Comparison of ENCODE assay signal across 22 cellular contexts in the genomic region with DNA sequence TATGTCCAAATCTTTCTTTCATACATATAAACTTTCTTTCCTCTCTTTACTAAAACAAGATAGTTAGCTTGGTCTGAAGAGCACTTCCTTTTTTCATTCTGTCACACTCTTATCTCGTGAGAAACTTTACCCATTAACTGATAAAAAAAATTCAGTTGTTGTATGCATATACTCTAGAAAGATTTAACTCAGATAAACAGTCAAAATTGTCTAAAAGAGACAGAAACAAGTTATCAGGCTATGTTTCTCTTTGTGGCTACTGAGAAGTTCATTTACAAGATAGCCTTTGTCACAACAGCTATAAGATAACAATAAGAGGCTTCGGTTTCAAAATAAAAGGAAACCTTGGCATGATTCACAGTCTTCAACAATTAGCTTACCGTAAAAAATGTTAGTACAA.
"Had no signal": no experiment of that assay in that cellular context is flagged by ENCODE, and none has a peak within 500 bp of the region (broad histone marks: within the 10 kb centered on the region; RNA-seq: fewer than 3 reads in every experiment).

No MANE protein-coding gene starts in this region.

- DNase-seq: effector memory CD8-positive, alpha-beta T cell; esophagus squamous epithelium; foreskin fibroblast; immature natural killer cell; left cardiac atrium; left ventricle myocardium inferior; lower lobe of right lung; midbrain; naive B cell; posterior cingulate gyrus; sigmoid colon; stimulated activated CD4-positive, alpha-beta T cell treated with anti-CD3 and anti-CD28 coated beads, Interleukin-2, amount 100 ng/mL, for 24 hours; stimulated activated CD4-positive, alpha-beta T cell treated with anti-CD3 and anti-CD28 coated beads, Interleukin-4, amount 100 ng/mL, for 4 hours; stimulated activated naive B cell treated with anti-CD40 and anti-IgM and Interleukin-4, amounts not matched to agents 10 μg/mL and 1 μg/mL and 100 μg/mL, for 72 hours; stomach; substantia nigra; trophoblast cell had no signal

- H3K4me1 Mint-ChIP-seq: memory B cell, neural crest cell had no signal

- H3K27me3 ChIP-seq: right atrium auricular region, sigmoid colon had no signal

- H3K27ac Mint-ChIP-seq: dendritic cell treated with granulocyte-macrophage colony-stimulating factor and Interleukin-4, amounts not matched to agents 40 ng/mL and 50 ng/mL, for 4 days; effector memory CD8-positive, alpha-beta T cell; memory B cell; naive B cell; stimulated activated naive B cell treated with anti-CD40 and anti-IgM and Interleukin-4, amounts not matched to agents 10 μg/mL and 1 μg/mL and 100 μg/mL, for 72 hours had no signal

- H3K36me3 Mint-ChIP-seq: immature natural killer cell; memory B cell; naive B cell; stimulated activated naive B cell treated with anti-CD40 and anti-IgM and Interleukin-4, amounts not matched to agents 10 μg/mL and 1 μg/mL and 100 μg/mL, for 72 hours had no signal

- H3K36me3 ChIP-seq: esophagus squamous epithelium, left ventricle myocardium inferior, lower lobe of right lung, right atrium auricular region, sigmoid colon, stomach had no signal

- H3K4me3 Mint-ChIP-seq: dendritic cell treated with granulocyte-macrophage colony-stimulating factor and Interleukin-4, amounts not matched to agents 40 ng/mL and 50 ng/mL, for 4 days; effector memory CD8-positive, alpha-beta T cell; memory B cell; naive B cell; neural crest cell; stimulated activated naive B cell treated with anti-CD40 and anti-IgM and Interleukin-4, amounts not matched to agents 10 μg/mL and 1 μg/mL and 100 μg/mL, for 72 hours had no signal

- H3K27ac ChIP-seq: esophagus squamous epithelium, left ventricle myocardium inferior, lower lobe of right lung, right atrium auricular region, sigmoid colon, skin epidermis, stomach had no signal

- H3K9me3 Mint-ChIP-seq: dendritic cell treated with granulocyte-macrophage colony-stimulating factor and Interleukin-4, amounts not matched to agents 40 ng/mL and 50 ng/mL, for 4 days; effector memory CD8-positive, alpha-beta T cell; immature natural killer cell; stimulated activated naive B cell treated with anti-CD40 and anti-IgM and Interleukin-4, amounts not matched to agents 10 μg/mL and 1 μg/mL and 100 μg/mL, for 72 hours had no signal

- H3K4me1 ChIP-seq: lower lobe of right lung, right atrium auricular region, sigmoid colon had no signal

- H3K4me3 ChIP-seq: esophagus squamous epithelium, left ventricle myocardium inferior, lower lobe of right lung, right atrium auricular region, sigmoid colon, skin epidermis, stomach had no signal
